In genomic region chr2:165268751-165269150, GRCh38 we compare ENCODE assay signal across 18 cellular contexts. TPM values are rescaled to one million over a fixed set of nuclear protein-coding genes. Genes with fewer than 3 reads are reported as not detected.
DNase-seq lines count a peak whose midpoint lies in the region; ATAC-seq, FAIRE-seq and TF ChIP-seq lines count a peak whose summit lies in the region.
"Had no signal": no experiment of that assay in that cellular context is flagged by ENCODE, and none has a peak within 500 bp of the region (broad histone marks: within the 10 kb centered on the region; RNA-seq: fewer than 3 reads in every experiment).

No MANE protein-coding gene starts in this region.

- H3K4me1 ChIP-seq in GM23338 (ENCODE audit: insufficient read depth) (no peaks in the 10 kb centered on the region), suprapubic skin (no peaks in the 10 kb centered on the region)
- H3K4me1 ChIP-seq: parathyroid adenoma, transverse colon had no signal

- H3K27me3 ChIP-seq in GM23338 (ENCODE audit: insufficient read depth) (no peaks in the 10 kb centered on the region), suprapubic skin (no peaks in the 10 kb centered on the region)
- H3K27me3 ChIP-seq: hepatocyte, transverse colon had no signal

- H3K36me3 ChIP-seq in GM23338 (ENCODE audit: insufficient read depth) (no peaks in the 10 kb centered on the region), suprapubic skin (no peaks in the 10 kb centered on the region)
- H3K36me3 ChIP-seq: transverse colon had no signal

- no peaks in the 10 kb centered on the region for H3K9me3 Mint-ChIP-seq in GM23338
- H3K9me3 Mint-ChIP-seq: WTC11 had no signal

- no peak overlapping the region for H3K4me3 ChIP-seq in GM23338
- no peak overlapping the region for H3K4me3 ChIP-seq in suprapubic skin
- H3K4me3 ChIP-seq: hepatocyte, K562, transverse colon had no signal

- H3K79me2 ChIP-seq in GM23338 (replicated peaks; ENCODE audit: insufficient read depth): no peaks in the 10 kb centered on the region
- H3K79me2 ChIP-seq: hepatocyte, parathyroid adenoma had no signal

- H3K4me1 Mint-ChIP-seq in GM23338: no peaks in the 10 kb centered on the region
- H3K4me1 Mint-ChIP-seq: WTC11 had no signal

- no peaks in the 10 kb centered on the region for H4K20me1 ChIP-seq in GM23338 (replicated peaks; ENCODE audit: insufficient read depth)

- TF ChIP-seq CTCF in GM23338 (conservative IDR thresholded peaks at IDR 0.05; ENCODE audit: low read depth in 2 of 2): no peak
- TF ChIP-seq CTCF in suprapubic skin (IDR thresholded peaks at IDR 0.05): no peak

- ATAC-seq in GM23338 (no peak), HG03442 (IDR thresholded peaks at IDR 0.05; ENCODE audit: unreplicated experiment) (peak; percentile 82), GM21786 (IDR thresholded peaks at IDR 0.05; ENCODE audit: unreplicated experiment) (no peak)
- ATAC-seq: K562, WTC11 had no signal

- no peak for TF ChIP-seq POLR2A in suprapubic skin (IDR thresholded peaks at IDR 0.05)

- no peak overlapping the region for H2AFZ ChIP-seq in GM23338
- H2AFZ ChIP-seq: hepatocyte, parathyroid adenoma had no signal

- no peaks in the 10 kb centered on the region for H3F3A ChIP-seq in GM23338 (replicated peaks; ENCODE audit: low read depth)

- H3K4me3 Mint-ChIP-seq in GM23338: no peak overlapping the region
- H3K4me3 Mint-ChIP-seq: WTC11 had no signal

- H3K27ac ChIP-seq in GM23338 (ENCODE audit: low read depth): no peak overlapping the region
- no peak overlapping the region for H3K27ac ChIP-seq in suprapubic skin
- H3K27ac ChIP-seq: hepatocyte, parathyroid adenoma, transverse colon had no signal

- peaks cover 3% of the 10 kb centered on the region for H3K27me3 Mint-ChIP-seq in GM23338 (ENCODE audit: insufficient read depth, low read depth, poor library complexity)

- H3K9me2 ChIP-seq in GM23338 (ENCODE audit: insufficient read depth): no peaks in the 10 kb centered on the region

- FAIRE-seq in urothelium cell line (lab: Jason Lieb, UNC): peak; percentile 35
- FAIRE-seq: astrocyte, K562 had no signal

- no peaks in the 10 kb centered on the region for H3K9me3 ChIP-seq in suprapubic skin
- H3K9me3 ChIP-seq: transverse colon had no signal

- no peak overlapping the region for H3K4me2 ChIP-seq in GM23338
- H3K4me2 ChIP-seq: hepatocyte had no signal

- peak; percentile 18 for DNase-seq in stimulated activated CD4-positive, alpha-beta T cell treated with anti-CD3 and anti-CD28 coated beads, Interleukin-15, amount 100 ng/mL, for 24 hours
- DNase-seq in stimulated activated CD4-positive, alpha-beta T cell treated with anti-CD3 and anti-CD28 coated beads, Interleukin-12 subunit alpha, Interleukin-12 subunit beta, amount 100 ng/mL, for 4 hours: no peak
- DNase-seq in GM23338 (ENCODE audit: low spot score) (no peak), urothelium cell line (ENCODE audit: low spot score) (no peak), NCI-H1930 (lab: John Stamatoyannopoulos, UW) (no peak), suprapubic skin (ENCODE audit: low spot score in 2 of 2) (no peak)
- DNase-seq: DMS 273 treated with DMSO at 0.1 percent for 48 hours, H7, NCI-H1105 treated with DMSO at 0.1 percent for 48 hours, NCI-H510A treated with DMSO at 0.1 percent for 48 hours, transverse colon had no signal

- TF ChIP-seq EP300 in suprapubic skin (IDR thresholded peaks at IDR 0.05): no peak

- WGBS in suprapubic skin: 67% methylated on average over 2 of the region's 2 CpGs

- H3K27ac Mint-ChIP-seq in GM23338: peak overlapping the region; percentile 1; the same call in 1 of the 2 replicates
- H3K27ac Mint-ChIP-seq: WTC11 had no signal

- H3K36me3 Mint-ChIP-seq in GM23338 (ENCODE audit: low read depth): no peaks in the 10 kb centered on the region
- H3K36me3 Mint-ChIP-seq: WTC11 had no signal

TF ChIP-seq in GM23338, 12 proteins besides CTCF, POLR2A, EP300 and RAD21 (continues in another document):
- TF ChIP-seq EZH2phosphoT487 (IDR thresholded peaks at IDR 0.05; ENCODE audit: unreplicated experiment) (no peak), ZNF331 (CRISPR knock-in tag; IDR thresholded peaks at IDR 0.05; ENCODE audit: low read depth) (no peak), CREB1 (CRISPR knock-in tag; IDR thresholded peaks at IDR 0.05; ENCODE audit: low read depth) (no peak), STAT1 (IDR thresholded peaks at IDR 0.05; ENCODE audit: unreplicated experiment) (no peak), ZNF114 (CRISPR knock-in tag; IDR thresholded peaks at IDR 0.05) (no peak)
- TF ChIP-seq, protein P1, sequence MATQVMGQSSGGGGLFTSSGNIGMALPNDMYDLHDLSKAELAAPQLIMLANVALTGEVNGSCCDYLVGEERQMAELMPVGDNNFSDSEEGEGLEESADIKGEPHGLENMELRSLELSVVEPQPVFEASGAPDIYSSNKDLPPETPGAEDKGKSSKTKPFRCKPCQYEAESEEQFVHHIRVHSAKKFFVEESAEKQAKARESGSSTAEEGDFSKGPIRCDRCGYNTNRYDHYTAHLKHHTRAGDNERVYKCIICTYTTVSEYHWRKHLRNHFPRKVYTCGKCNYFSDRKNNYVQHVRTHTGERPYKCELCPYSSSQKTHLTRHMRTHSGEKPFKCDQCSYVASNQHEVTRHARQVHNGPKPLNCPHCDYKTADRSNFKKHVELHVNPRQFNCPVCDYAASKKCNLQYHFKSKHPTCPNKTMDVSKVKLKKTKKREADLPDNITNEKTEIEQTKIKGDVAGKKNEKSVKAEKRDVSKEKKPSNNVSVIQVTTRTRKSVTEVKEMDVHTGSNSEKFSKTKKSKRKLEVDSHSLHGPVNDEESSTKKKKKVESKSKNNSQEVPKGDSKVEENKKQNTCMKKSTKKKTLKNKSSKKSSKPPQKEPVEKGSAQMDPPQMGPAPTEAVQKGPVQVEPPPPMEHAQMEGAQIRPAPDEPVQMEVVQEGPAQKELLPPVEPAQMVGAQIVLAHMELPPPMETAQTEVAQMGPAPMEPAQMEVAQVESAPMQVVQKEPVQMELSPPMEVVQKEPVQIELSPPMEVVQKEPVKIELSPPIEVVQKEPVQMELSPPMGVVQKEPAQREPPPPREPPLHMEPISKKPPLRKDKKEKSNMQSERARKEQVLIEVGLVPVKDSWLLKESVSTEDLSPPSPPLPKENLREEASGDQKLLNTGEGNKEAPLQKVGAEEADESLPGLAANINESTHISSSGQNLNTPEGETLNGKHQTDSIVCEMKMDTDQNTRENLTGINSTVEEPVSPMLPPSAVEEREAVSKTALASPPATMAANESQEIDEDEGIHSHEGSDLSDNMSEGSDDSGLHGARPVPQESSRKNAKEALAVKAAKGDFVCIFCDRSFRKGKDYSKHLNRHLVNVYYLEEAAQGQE (IDR thresholded peaks at IDR 0.05; ENCODE audit: unreplicated experiment): no peak

RNA-seq across cellular contexts. Expression of gene SCN2A, which starts 29.5 kb away (rescaled TPM):
- 0.52 and 0.82 TPM in 2 replicates for total RNA-seq in GM23338 (2014; rRNA removed; shearing (Covaris generic))
- polyA plus RNA-seq in GM23338 (2016; fragmentation: Nextera tagmentation; extraction: Ambion mirVana): 0.45 and 0.52 TPM in 2 replicates
- 1 to 10 TPM in 1 of 4 donors, under 1 TPM in 3; 0.08 to 1.1 (median 0.20) TPM for total RNA-seq in suprapubic skin
